21 cellular contexts compared by ENCODE assay signal in the genomic region with DNA sequence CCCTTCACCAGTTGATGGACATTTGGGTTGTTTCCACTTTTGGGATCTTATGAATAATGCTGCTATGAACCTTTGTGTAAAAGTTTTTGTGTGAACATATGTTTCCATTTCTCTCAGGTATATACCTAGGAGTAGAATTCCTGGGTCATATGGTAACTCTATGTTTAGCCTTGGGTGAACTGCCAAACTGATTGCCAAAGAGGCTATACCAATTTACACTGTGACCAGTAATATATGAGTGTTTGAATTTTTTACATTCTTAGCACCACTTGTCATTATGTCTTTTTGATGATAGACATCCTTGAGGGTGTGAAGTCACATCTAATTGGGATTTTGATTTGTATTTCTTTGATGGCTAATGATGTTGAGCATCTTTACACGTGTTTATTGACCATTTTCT.
"Had no signal": no experiment of that assay in that cellular context is flagged by ENCODE, and none has a peak within 500 bp of the region (broad histone marks: within the 10 kb centered on the region; RNA-seq: fewer than 3 reads in every experiment).

No MANE protein-coding gene starts in this region.

- H3K9ac ChIP-seq: SK-N-SH had no signal

- FAIRE-seq: HTR-8/SVneo had no signal

- H3K9me3 ChIP-seq: SK-N-SH had no signal

- H3K4me3 Mint-ChIP-seq: IgD-negative memory B cell had no signal

- DNase-seq: KBM-7, MV-4-11, NCI-H1048, NCI-H1105, NCI-H1417, NCI-H146, NCI-H1694 treated with DMSO at 0.1 percent for 48 hours, NCI-H2029, NCI-H2081 treated with DMSO at 0.1 percent for 48 hours, NCI-H2171, NCI-H226, NCI-H446, NCI-H510A, NCI-H524 treated with DMSO at 0.1 percent for 48 hours, NCI-H69, NCI-H774, Right ventricle myocardium superior, RPMI8226, SK-N-SH had no signal

- H3K36me3 Mint-ChIP-seq: IgD-negative memory B cell had no signal

- H3K27ac Mint-ChIP-seq: IgD-negative memory B cell had no signal

- H3K9me3 Mint-ChIP-seq: IgD-negative memory B cell had no signal

- H3K4me2 ChIP-seq: SK-N-SH had no signal
